In the genomic region with DNA sequence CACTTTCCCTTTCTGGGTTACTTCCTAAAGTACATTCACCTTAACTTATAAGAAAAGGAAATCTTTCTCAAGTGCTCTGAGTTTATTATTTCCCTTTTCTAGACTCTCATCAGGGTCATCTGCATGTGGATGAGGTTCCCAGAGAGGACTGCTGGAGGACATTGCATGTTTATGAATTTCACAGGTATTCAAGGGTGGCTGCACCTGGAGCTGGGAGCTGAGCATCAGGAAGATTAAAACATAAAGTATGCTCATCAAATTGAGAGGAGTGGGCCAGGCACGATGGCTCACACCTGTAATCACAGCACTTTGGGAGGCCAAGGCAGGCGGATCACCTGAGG, we compare ENCODE assay signal across 2 cellular contexts.
TF ChIP-seq lines count a peak whose summit lies in the region.

No MANE protein-coding gene starts in this region.

TF ChIP-seq in SK-N-SH, 30 proteins besides CTCF, POLR2A, EP300 and RAD21 (continued from another document):
- TF ChIP-seq, protein P1, sequence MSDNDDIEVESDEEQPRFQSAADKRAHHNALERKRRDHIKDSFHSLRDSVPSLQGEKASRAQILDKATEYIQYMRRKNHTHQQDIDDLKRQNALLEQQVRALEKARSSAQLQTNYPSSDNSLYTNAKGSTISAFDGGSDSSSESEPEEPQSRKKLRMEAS (IDR thresholded peaks at IDR 0.05; ENCODE audit: low read depth), result no peak

TF ChIP-seq in SK-N-SH treated with all-trans-retinoic acid at 6 μM for 48 hours, 23 proteins besides CTCF, POLR2A, EP300 and RAD21 (continued from another document):
- TF ChIP-seq, protein P2, sequence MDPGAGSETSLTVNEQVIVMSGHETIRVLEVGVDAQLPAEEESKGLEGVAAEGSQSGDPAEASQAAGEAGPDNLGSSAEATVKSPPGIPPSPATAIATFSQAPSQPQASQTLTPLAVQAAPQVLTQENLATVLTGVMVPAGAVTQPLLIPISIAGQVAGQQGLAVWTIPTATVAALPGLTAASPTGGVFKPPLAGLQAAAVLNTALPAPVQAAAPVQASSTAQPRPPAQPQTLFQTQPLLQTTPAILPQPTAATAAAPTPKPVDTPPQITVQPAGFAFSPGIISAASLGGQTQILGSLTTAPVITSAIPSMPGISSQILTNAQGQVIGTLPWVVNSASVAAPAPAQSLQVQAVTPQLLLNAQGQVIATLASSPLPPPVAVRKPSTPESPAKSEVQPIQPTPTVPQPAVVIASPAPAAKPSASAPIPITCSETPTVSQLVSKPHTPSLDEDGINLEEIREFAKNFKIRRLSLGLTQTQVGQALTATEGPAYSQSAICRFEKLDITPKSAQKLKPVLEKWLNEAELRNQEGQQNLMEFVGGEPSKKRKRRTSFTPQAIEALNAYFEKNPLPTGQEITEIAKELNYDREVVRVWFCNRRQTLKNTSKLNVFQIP (CRISPR knock-in tag; IDR thresholded peaks at IDR 0.05; ENCODE audit: borderline replicate concordance, low read depth), result no peak
- TF ChIP-seq ARNTL (CRISPR knock-in tag; IDR thresholded peaks at IDR 0.05; ENCODE audit: borderline replicate concordance, low read depth), result no peak
- no peak for TF ChIP-seq RARB (CRISPR knock-in tag; IDR thresholded peaks at IDR 0.05)
- no peak for TF ChIP-seq OSR1 (CRISPR knock-in tag; IDR thresholded peaks at IDR 0.05)
- TF ChIP-seq CSDC2 (CRISPR knock-in tag; IDR thresholded peaks at IDR 0.05), result no peak
- TF ChIP-seq ESRRG (CRISPR knock-in tag; IDR thresholded peaks at IDR 0.05), result no peak
- TF ChIP-seq, protein P3, sequence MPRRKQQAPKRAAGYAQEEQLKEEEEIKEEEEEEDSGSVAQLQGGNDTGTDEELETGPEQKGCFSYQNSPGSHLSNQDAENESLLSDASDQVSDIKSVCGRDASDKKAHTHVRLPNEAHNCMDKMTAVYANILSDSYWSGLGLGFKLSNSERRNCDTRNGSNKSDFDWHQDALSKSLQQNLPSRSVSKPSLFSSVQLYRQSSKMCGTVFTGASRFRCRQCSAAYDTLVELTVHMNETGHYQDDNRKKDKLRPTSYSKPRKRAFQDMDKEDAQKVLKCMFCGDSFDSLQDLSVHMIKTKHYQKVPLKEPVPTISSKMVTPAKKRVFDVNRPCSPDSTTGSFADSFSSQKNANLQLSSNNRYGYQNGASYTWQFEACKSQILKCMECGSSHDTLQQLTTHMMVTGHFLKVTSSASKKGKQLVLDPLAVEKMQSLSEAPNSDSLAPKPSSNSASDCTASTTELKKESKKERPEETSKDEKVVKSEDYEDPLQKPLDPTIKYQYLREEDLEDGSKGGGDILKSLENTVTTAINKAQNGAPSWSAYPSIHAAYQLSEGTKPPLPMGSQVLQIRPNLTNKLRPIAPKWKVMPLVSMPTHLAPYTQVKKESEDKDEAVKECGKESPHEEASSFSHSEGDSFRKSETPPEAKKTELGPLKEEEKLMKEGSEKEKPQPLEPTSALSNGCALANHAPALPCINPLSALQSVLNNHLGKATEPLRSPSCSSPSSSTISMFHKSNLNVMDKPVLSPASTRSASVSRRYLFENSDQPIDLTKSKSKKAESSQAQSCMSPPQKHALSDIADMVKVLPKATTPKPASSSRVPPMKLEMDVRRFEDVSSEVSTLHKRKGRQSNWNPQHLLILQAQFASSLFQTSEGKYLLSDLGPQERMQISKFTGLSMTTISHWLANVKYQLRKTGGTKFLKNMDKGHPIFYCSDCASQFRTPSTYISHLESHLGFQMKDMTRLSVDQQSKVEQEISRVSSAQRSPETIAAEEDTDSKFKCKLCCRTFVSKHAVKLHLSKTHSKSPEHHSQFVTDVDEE (CRISPR knock-in tag; IDR thresholded peaks at IDR 0.05), result no peak
- no peak for TF ChIP-seq ZFP3 (CRISPR knock-in tag; IDR thresholded peaks at IDR 0.05)
- TF ChIP-seq ISL1 (CRISPR knock-in tag; IDR thresholded peaks at IDR 0.05), result no peak
